1 cellular context compared by ENCODE assay signal in the genomic region with DNA sequence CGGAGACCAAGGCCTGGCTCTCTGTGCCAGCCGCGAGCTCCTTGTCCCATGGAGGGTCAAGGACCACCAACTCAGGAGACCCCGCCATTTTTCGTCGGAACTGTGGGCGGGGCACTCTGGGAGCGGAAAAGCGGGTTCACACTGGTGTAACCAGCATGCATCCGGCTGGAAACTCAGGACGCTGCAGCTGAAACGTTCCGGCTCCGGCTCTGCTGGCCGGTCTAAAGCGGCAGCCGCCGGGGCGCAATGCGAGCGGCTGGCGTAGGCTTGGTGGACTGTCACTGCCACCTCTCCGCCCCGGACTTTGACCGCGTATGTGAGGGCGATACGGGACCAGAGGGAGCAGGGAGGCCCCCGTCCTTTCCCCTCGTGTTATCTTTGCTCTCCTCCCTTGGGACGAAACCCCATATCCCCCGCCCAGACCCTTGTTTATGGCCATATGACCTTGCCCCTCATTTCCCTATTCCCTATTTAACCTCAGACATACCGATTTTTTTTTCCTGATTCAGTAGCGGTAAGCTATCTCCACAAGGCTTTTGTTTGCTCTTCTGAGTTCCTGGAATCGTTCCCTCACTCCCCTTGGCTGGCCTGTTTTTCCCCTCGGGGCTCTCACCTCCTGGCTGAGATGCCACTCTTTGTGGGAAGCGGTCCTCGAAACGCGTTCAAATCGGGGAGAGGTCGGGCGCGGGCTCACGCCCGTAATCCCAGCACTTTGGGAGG.
TF ChIP-seq lines count a peak whose summit lies in the region.

A gene with protein sequence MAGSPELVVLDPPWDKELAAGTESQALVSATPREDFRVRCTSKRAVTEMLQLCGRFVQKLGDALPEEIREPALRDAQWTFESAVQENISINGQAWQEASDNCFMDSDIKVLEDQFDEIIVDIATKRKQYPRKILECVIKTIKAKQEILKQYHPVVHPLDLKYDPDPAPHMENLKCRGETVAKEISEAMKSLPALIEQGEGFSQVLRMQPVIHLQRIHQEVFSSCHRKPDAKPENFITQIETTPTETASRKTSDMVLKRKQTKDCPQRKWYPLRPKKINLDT (minus strand): TSS at position 102 of the 720 bp plus-strand sequence. CDS start 14 bp downstream, at position 88.
A gene with protein sequence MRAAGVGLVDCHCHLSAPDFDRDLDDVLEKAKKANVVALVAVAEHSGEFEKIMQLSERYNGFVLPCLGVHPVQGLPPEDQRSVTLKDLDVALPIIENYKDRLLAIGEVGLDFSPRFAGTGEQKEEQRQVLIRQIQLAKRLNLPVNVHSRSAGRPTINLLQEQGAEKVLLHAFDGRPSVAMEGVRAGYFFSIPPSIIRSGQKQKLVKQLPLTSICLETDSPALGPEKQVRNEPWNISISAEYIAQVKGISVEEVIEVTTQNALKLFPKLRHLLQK (plus strand): TSS at position 219 of the 720 bp plus-strand sequence. CDS start 28 bp downstream, at position 247.

TF ChIP-seq in SK-N-SH treated with all-trans-retinoic acid at 6 μM for 48 hours, 23 proteins besides CTCF, POLR2A, EP300 and RAD21 (continued from another document):
- TF ChIP-seq ZFP30 (CRISPR knock-in tag; IDR thresholded peaks at IDR 0.05) = no peak
